23 cellular contexts compared by ENCODE assay signal in genomic region chr6:161740486-161740885, GRCh38.
DNase-seq lines count a peak whose midpoint lies in the region; ATAC-seq and TF ChIP-seq lines count a peak whose summit lies in the region.
"Had no signal": no experiment of that assay in that cellular context is flagged by ENCODE, and none has a peak within 500 bp of the region (broad histone marks: within the 10 kb centered on the region; RNA-seq: fewer than 3 reads in every experiment).

No MANE protein-coding gene starts in this region.

- H3K4me3 Mint-ChIP-seq in WTC11 = no peak overlapping the region
- H3K4me3 Mint-ChIP-seq: B cell; CD8-positive, alpha-beta memory T cell had no signal

- TF ChIP-seq CTCF in WTC11 (IDR thresholded peaks at IDR 0.05) = no peak

- H3K27ac Mint-ChIP-seq in WTC11 = peak overlapping the region; percentile 33; the same call in 1 of the 2 replicates
- H3K27ac Mint-ChIP-seq: B cell had no signal

- POLR2A ChIA-PET in WTC11 (lab: Charles Lee) = no interaction called here

- 0 out of 2 replicates have a peak, but pooled peaks cover 4% of the 10 kb centered on the region for H3K9me3 Mint-ChIP-seq in WTC11

- peaks cover 6% of the 10 kb centered on the region for H3K4me1 Mint-ChIP-seq in WTC11
- H3K4me1 Mint-ChIP-seq: B cell; CD8-positive, alpha-beta memory T cell had no signal

- ATAC-seq in WTC11 (no peak), HG02763 (IDR thresholded peaks at IDR 0.05; ENCODE audit: unreplicated experiment) (no peak)
- ATAC-seq: HCT116 had no signal

- DNase-seq in NK-92 treated with Interleukin-12 subunit alpha and Interleukin-12 subunit beta, amount 100 ng/mL, for 24 hours (lab: John Stamatoyannopoulos, UW) = peak; percentile 33
- DNase-seq in NK-92 (lab: John Stamatoyannopoulos, UW; ENCODE audit: unreplicated experiment) (no peak), WTC11 (ENCODE audit: low spot score) (no peak), skeletal muscle cell (ENCODE audit: low read depth) (peak; percentile 8), SIG-M5 treated with dmso at 0.1 percent for 504 hours (lab: John Stamatoyannopoulos, UW; ENCODE audit: unreplicated experiment) (no peak), amniotic stem cell (lab: John Stamatoyannopoulos, UW) (no peak)
- DNase-seq: CD8-positive, alpha-beta memory T cell; DMS 273 treated with DMSO at 0.1 percent for 48 hours; DMS79; EL; GDM1; KBM-7; NCI-H1092; NCI-H1417 treated with DMSO at 0.1 percent for 48 hours; NCI-H1694 treated with DMSO at 0.1 percent for 48 hours; NCI-H2081; NCI-H2227 treated with DMSO at 0.1 percent for 48 hours; NCI-H526 treated with DMSO at 0.1 percent for 48 hours; PC-9; Right ventricle myocardium superior had no signal

- no peak overlapping the region for H3K4me3 ChIP-seq in skeletal muscle cell (ENCODE audit: low read depth, low read length)
- H3K4me3 ChIP-seq: PC-9 had no signal

- CTCF ChIA-PET in WTC11 (lab: Charles Lee) = interaction anchor here (2.4 kb wide), 1 partner anchor 8 kb away, joined by 7 read pairs; no protein-coding TSS in a partner anchor

- no peaks in the 10 kb centered on the region; the same call in 1 of the 2 replicates for H3K27me3 Mint-ChIP-seq in WTC11 (ENCODE audit: low read depth)
- H3K27me3 Mint-ChIP-seq: B cell had no signal

- H3K36me3 Mint-ChIP-seq in WTC11 = no peaks in the 10 kb centered on the region

TF ChIP-seq in WTC11, 78 proteins besides CTCF, POLR2A, EP300 and RAD21:
- TF ChIP-seq ATF1 (CRISPR knock-in tag; IDR thresholded peaks at IDR 0.05) = no peak
- no peak for TF ChIP-seq E2F5 (CRISPR knock-in tag; IDR thresholded peaks at IDR 0.05)
- TF ChIP-seq AR (CRISPR knock-in tag; IDR thresholded peaks at IDR 0.05) = no peak
- TF ChIP-seq E2F1 (CRISPR knock-in tag; IDR thresholded peaks at IDR 0.05) = no peak
- TF ChIP-seq ZNF671 (CRISPR knock-in tag; IDR thresholded peaks at IDR 0.05) = no peak
- no peak for TF ChIP-seq ZNF416 (CRISPR knock-in tag; IDR thresholded peaks at IDR 0.05)
- no peak for TF ChIP-seq ZNF512 (CRISPR knock-in tag; IDR thresholded peaks at IDR 0.05; ENCODE audit: borderline replicate concordance)
- no peak for TF ChIP-seq EMX1 (CRISPR knock-in tag; IDR thresholded peaks at IDR 0.05)
- no peak for TF ChIP-seq NR1H2 (CRISPR knock-in tag; IDR thresholded peaks at IDR 0.05)
- TF ChIP-seq SP1 (CRISPR knock-in tag; conservative IDR thresholded peaks at IDR 0.05) = no peak
- TF ChIP-seq MYBL2 (CRISPR knock-in tag; IDR thresholded peaks at IDR 0.05) = no peak
- TF ChIP-seq TP53 (CRISPR knock-in tag; IDR thresholded peaks at IDR 0.05) = no peak
- TF ChIP-seq GTF2I (CRISPR knock-in tag; conservative IDR thresholded peaks at IDR 0.05) = no peak
- no peak for TF ChIP-seq ETV6 (CRISPR knock-in tag; IDR thresholded peaks at IDR 0.05)
- TF ChIP-seq ELF4 (CRISPR knock-in tag; IDR thresholded peaks at IDR 0.05; ENCODE audit: low read depth) = no peak
- TF ChIP-seq PREB (CRISPR knock-in tag; IDR thresholded peaks at IDR 0.05; ENCODE audit: borderline replicate concordance) = no peak
- no peak for TF ChIP-seq CREM (CRISPR knock-in tag; IDR thresholded peaks at IDR 0.05)
- TF ChIP-seq ZNF232 (CRISPR knock-in tag; IDR thresholded peaks at IDR 0.05) = no peak
- TF ChIP-seq E2F4 (CRISPR knock-in tag; IDR thresholded peaks at IDR 0.05; ENCODE audit: borderline replicate concordance, low read depth) = no peak

Comparison
In these comparisons a context has a peak if more than half of its experiments do, and no peak if none do; other contexts are left out.
1. DNase-seq: peak in NK-92 treated with Interleukin-12 subunit alpha and Interleukin-12 subunit beta, amount 100 ng/mL, for 24 hours (single experiment) and skeletal muscle cell (single experiment); none in NK-92 (single experiment), WTC11 (single experiment), SIG-M5 treated with dmso at 0.1 percent for 504 hours (single experiment) and amniotic stem cell (single experiment).